15 cellular contexts compared by ENCODE assay signal in genomic region chr5:157549954-157550549, GRCh38. TPM values are rescaled to one million over a fixed set of nuclear protein-coding genes. Genes with fewer than 3 reads are reported as not detected.
A peak's percentile ranks its signal among the peaks of the same experiment; 100 is the strongest.
DNase-seq lines count a peak whose midpoint lies in the region; ATAC-seq and TF ChIP-seq lines count a peak whose summit lies in the region.
"Had no signal": no experiment of that assay in that cellular context is flagged by ENCODE, and none has a peak within 500 bp of the region (broad histone marks: within the 10 kb centered on the region; RNA-seq: fewer than 3 reads in every experiment).

No MANE protein-coding gene starts in this region.

- H3K4ac ChIP-seq in trophoblast cell (ENCODE audit: low read depth, low read length): no peak overlapping the region

- no peak overlapping the region for H4K91ac ChIP-seq in trophoblast cell (ENCODE audit: low read depth, low read length)

- intact Hi-C loops in heart left ventricle (cut with DNase I) (no loop called here), Right ventricle myocardium inferior (cut with DNase I) (no loop called here), ascending aorta (cut with DNase I) (no loop called here)

- H3K9me3 ChIP-seq in heart left ventricle: no peaks in the 10 kb centered on the region
- no peaks in the 10 kb centered on the region for H3K9me3 ChIP-seq in gastroesophageal sphincter
- no peaks in the 10 kb centered on the region for H3K9me3 ChIP-seq in stomach smooth muscle (ENCODE audit: control insufficient read depth in 2 of 2, low read length in 2 of 2)
- no peaks in the 10 kb centered on the region for H3K9me3 ChIP-seq in ascending aorta
- H3K9me3 ChIP-seq in trophoblast cell (ENCODE audit: insufficient read depth, low read depth, low read length): no peaks in the 10 kb centered on the region

- peaks cover 4 to 82% (median 66%) of the 10 kb centered on the region in 12 donors for H3K4me1 ChIP-seq in heart left ventricle
- H3K4me1 ChIP-seq in gastroesophageal sphincter: peaks cover 32 to 80% (median 36%) of the 10 kb centered on the region in 3 donors
- peaks cover 60% of the 10 kb centered on the region for H3K4me1 ChIP-seq in stomach smooth muscle (ENCODE audit: control insufficient read depth, insufficient read depth, low read length)
- peaks cover 10 to 42% of the 10 kb centered on the region in 2 donors for H3K4me1 ChIP-seq in ascending aorta
- peaks cover 3 to 17% of the 10 kb centered on the region in 2 experiments for H3K4me1 ChIP-seq in trophoblast cell (ENCODE audit: control insufficient read depth in 1 of 2, insufficient read depth in 2 of 2, low read length in 2 of 2)

- H3K36me3 ChIP-seq in heart left ventricle (no peaks in the 10 kb centered on the region), gastroesophageal sphincter (no peaks in the 10 kb centered on the region), stomach smooth muscle (ENCODE audit: control insufficient read depth in 2 of 2, insufficient read depth in 2 of 2, low read length in 2 of 2) (peaks cover 0 to 5% of the 10 kb centered on the region in 2 donors), ascending aorta (no peaks in the 10 kb centered on the region), trophoblast cell (ENCODE audit: control insufficient read depth in 1 of 2, insufficient read depth in 2 of 2, low read length in 2 of 2) (peaks cover 21 to 38% of the 10 kb centered on the region in 2 experiments)

- H2AFZ ChIP-seq in trophoblast cell (ENCODE audit: insufficient read depth, low read length, poor library complexity): no peak overlapping the region

- H3K23ac ChIP-seq in trophoblast cell (ENCODE audit: low read length): no peak overlapping the region

- no peaks in the 10 kb centered on the region for H3K27me3 ChIP-seq in heart left ventricle
- no peaks in the 10 kb centered on the region for H3K27me3 ChIP-seq in gastroesophageal sphincter
- no peaks in the 10 kb centered on the region for H3K27me3 ChIP-seq in stomach smooth muscle (ENCODE audit: control insufficient read depth in 1 of 2, insufficient read depth in 2 of 2, low read length in 2 of 2)
- no peaks in the 10 kb centered on the region for H3K27me3 ChIP-seq in ascending aorta
- no peaks in the 10 kb centered on the region for H3K27me3 ChIP-seq in trophoblast cell (ENCODE audit: insufficient read depth, low read length)

- TF ChIP-seq CTCF in heart left ventricle (IDR thresholded peaks at IDR 0.05) (no peak), gastroesophageal sphincter (IDR thresholded peaks at IDR 0.05) (no peak), ascending aorta (IDR thresholded peaks at IDR 0.05) (no peak)

- peaks cover 12% of the 10 kb centered on the region for H3K79me2 ChIP-seq in trophoblast cell (ENCODE audit: control insufficient read depth, insufficient read depth, low read length, poor library complexity)

- no peak overlapping the region for H3K4me2 ChIP-seq in trophoblast cell (ENCODE audit: low read length)

- H3K36me3 Mint-ChIP-seq in T-helper 2 cell treated with Interferon-gamma antibody and Interleukin-4, amounts not matched to agents 5 μg/mL and 100 μg/mL, for 36 hours (ENCODE audit: low read depth): peaks cover 84% of the 10 kb centered on the region

- no peak for TF ChIP-seq POLR2A in heart left ventricle (IDR thresholded peaks at IDR 0.05)
- no peak for TF ChIP-seq POLR2A in gastroesophageal sphincter (IDR thresholded peaks at IDR 0.05)

- no peak overlapping the region for H2BK12ac ChIP-seq in trophoblast cell (ENCODE audit: low read length)

- 66 to 79% (median 71%) methylated on average over 5 of the region's 5 CpGs for WGBS in heart left ventricle, 4 donors
- WGBS in gastroesophageal sphincter (ENCODE audit: low coverage in 1 of 2), 2 donors: 36 to 53% methylated on average over 5 of the region's 5 CpGs
- WGBS in trophoblast cell (ENCODE audit: extremely low coverage, insufficient coverage, insufficient read length): no CpG with 5 or more reads among the region's 5 CpGs

- H2BK120ac ChIP-seq in trophoblast cell (ENCODE audit: insufficient read depth, low read length, poor library complexity): no peak overlapping the region

- no peaks in the 10 kb centered on the region for H3K9me3 Mint-ChIP-seq in T-helper 2 cell treated with Interferon-gamma antibody and Interleukin-4, amounts not matched to agents 5 μg/mL and 100 μg/mL, for 36 hours

- H3K27ac ChIP-seq in heart left ventricle (peak overlapping the region in 9 of 12 donors; percentile 38 to 83 (median 71)), gastroesophageal sphincter (peak overlapping the region; percentile 75 to 91 (median 84)), stomach smooth muscle (ENCODE audit: low read length) (peak overlapping the region; percentile 84), ascending aorta (no peak overlapping the region), trophoblast cell (ENCODE audit: low read depth, low read length) (no peak overlapping the region)

- no peak overlapping the region for H2AK5ac ChIP-seq in trophoblast cell (ENCODE audit: low read length)

- peak overlapping the region in 1 of 2 donors; percentile 31 for H3K9ac ChIP-seq in stomach smooth muscle (ENCODE audit: low read length in 2 of 2)
- no peak overlapping the region for H3K9ac ChIP-seq in trophoblast cell (ENCODE audit: low read length)

- H3K4me3 Mint-ChIP-seq in T-helper 2 cell treated with Interferon-gamma antibody and Interleukin-4, amounts not matched to agents 5 μg/mL and 100 μg/mL, for 36 hours: peak overlapping the region; percentile 72
- H3K4me3 Mint-ChIP-seq: neural crest cell, WTC11 had no signal

- no peaks in the 10 kb centered on the region for H3K79me1 ChIP-seq in trophoblast cell (ENCODE audit: low read length)

- H3K4me3 ChIP-seq in heart left ventricle (no peak overlapping the region), gastroesophageal sphincter (no peak overlapping the region), stomach smooth muscle (ENCODE audit: low read length in 2 of 2) (no peak overlapping the region), ascending aorta (no peak overlapping the region), trophoblast cell (ENCODE audit: low read depth, low read length) (no peak overlapping the region)

- no peak overlapping the region for H4K8ac ChIP-seq in trophoblast cell (ENCODE audit: low read depth, low read length)

- H4K12ac ChIP-seq in trophoblast cell (ENCODE audit: low read depth, low read length): no peak overlapping the region

- H3K18ac ChIP-seq in trophoblast cell (ENCODE audit: low read length): no peak overlapping the region

- H3K27ac Mint-ChIP-seq in T-helper 2 cell treated with Interferon-gamma antibody and Interleukin-4, amounts not matched to agents 5 μg/mL and 100 μg/mL, for 36 hours: peak overlapping the region; percentile 81
- H3K27ac Mint-ChIP-seq: WTC11 had no signal

- DNase-seq in heart left ventricle (peak in 1 of 5 donors; percentile 37), Right ventricle myocardium inferior (ENCODE audit: missing footprints) (no peak), C1 segment of cervical spinal cord (lab: John Stamatoyannopoulos, UW) (no peak), ascending aorta (ENCODE audit: low spot score in 2 of 2) (no peak), trophoblast cell (no peak)
- DNase-seq in T-helper 2 cell treated with Interferon-gamma antibody and Interleukin-4, amounts not matched to agents 5 μg/mL and 100 μg/mL, for 36 hours (ENCODE audit: low spot score): no peak
- DNase-seq: activated gamma-delta T cell; GF-D8; MM.1S; NCI-H345; stimulated activated CD4-positive, alpha-beta T cell treated with anti-CD3 and anti-CD28 coated beads, Interleukin-15, amount 100 ng/mL, for 24 hours had no signal

- peaks cover 83% of the 10 kb centered on the region for H3K4me1 Mint-ChIP-seq in T-helper 2 cell treated with Interferon-gamma antibody and Interleukin-4, amounts not matched to agents 5 μg/mL and 100 μg/mL, for 36 hours (ENCODE audit: low read depth)

- no peaks in the 10 kb centered on the region for H3K27me3 Mint-ChIP-seq in T-helper 2 cell treated with Interferon-gamma antibody and Interleukin-4, amounts not matched to agents 5 μg/mL and 100 μg/mL, for 36 hours (ENCODE audit: low read depth)

- ATAC-seq in heart left ventricle (peak in 3 of 4 donors; percentile 56 to 72 (median 56)), Right ventricle myocardium inferior (no peak), gastroesophageal sphincter (no peak)
- ATAC-seq: WTC11 had no signal

- no peak overlapping the region for H3K14ac ChIP-seq in trophoblast cell (ENCODE audit: low read length)

- no peak overlapping the region for H2BK5ac ChIP-seq in trophoblast cell (ENCODE audit: low read depth, low read length, poor library complexity)

- TF ChIP-seq EP300 in gastroesophageal sphincter (IDR thresholded peaks at IDR 0.05): no peak

RNA-seq across cellular contexts. Expression of gene ADAM19, which starts 25.5 kb away (rescaled TPM):
- total RNA-seq in heart left ventricle (10 to 100 TPM in 7 of 9 donors, 1 to 10 TPM in 2; 6.5 to 47.6 (median 19.0) TPM), Right ventricle myocardium inferior (11.3 TPM), gastroesophageal sphincter (10 to 100 TPM; 19.3 to 38.5 (median 31.2) TPM), ascending aorta (11.7 TPM)
- 10 to 100 TPM in 1 of 2 donors, 1 to 10 TPM in 1; 7.5 to 29.2 TPM for polyA plus RNA-seq in heart left ventricle
- 241 and 257 TPM in 2 replicates for polyA plus RNA-seq in trophoblast cell (2013)

Comparison
In these comparisons a context has a peak if more than half of its experiments do, and no peak if none do; other contexts are left out.
1. ATAC-seq: peak in heart left ventricle (3 of 4); none in Right ventricle myocardium inferior (single experiment) and gastroesophageal sphincter (single experiment).
2. H3K27ac ChIP-seq: peak in heart left ventricle (9 of 12), gastroesophageal sphincter (4 of 4) and stomach smooth muscle (single experiment); none in ascending aorta (0 of 2) and trophoblast cell (single experiment).